ENCODE assay signal across 16 cellular contexts in genomic region chr10:114940735-114941134, GRCh38. TPM values are rescaled to one million over a fixed set of nuclear protein-coding genes. Genes with fewer than 3 reads are reported as not detected.
A peak's percentile ranks its signal among the peaks of the same experiment; 100 is the strongest.
DNase-seq lines count a peak whose midpoint lies in the region; ATAC-seq and TF ChIP-seq lines count a peak whose summit lies in the region.
"Had no signal": no experiment of that assay in that cellular context is flagged by ENCODE, and none has a peak within 500 bp of the region (broad histone marks: within the 10 kb centered on the region; RNA-seq: fewer than 3 reads in every experiment).

No MANE protein-coding gene starts in this region.

- H3K27ac Mint-ChIP-seq in natural killer cell = no peak overlapping the region
- peak overlapping the region in 1 of 2 donors; percentile 97 for H3K27ac Mint-ChIP-seq in natural killer cell treated with Interleukin-12 subunit alpha and Interleukin-12 subunit beta and Interleukin-15 and Interleukin-18, amount 100 ng/mL, for 72 hours
- peak overlapping the region; percentile 24 for H3K27ac Mint-ChIP-seq in activated T-helper 17 cell treated with anti-CD3 and anti-CD28 coated beads, Interleukin-2, amount 50 U/mL, for 72 hours
- H3K27ac Mint-ChIP-seq: dendritic cell treated with granulocyte-macrophage colony-stimulating factor and Interleukin-4, amounts not matched to agents 40 ng/mL and 50 ng/mL, for 4 days had no signal

- peaks cover 31 to 35% of the 10 kb centered on the region in 2 donors for H3K4me1 Mint-ChIP-seq in natural killer cell
- peaks cover 21 to 25% of the 10 kb centered on the region in 2 donors for H3K4me1 Mint-ChIP-seq in natural killer cell treated with Interleukin-12 subunit alpha and Interleukin-12 subunit beta and Interleukin-15 and Interleukin-18, amount 100 ng/mL, for 72 hours (ENCODE audit: low read depth in 2 of 2)
- peaks cover 11% of the 10 kb centered on the region for H3K4me1 Mint-ChIP-seq in activated T-helper 17 cell treated with anti-CD3 and anti-CD28 coated beads, Interleukin-2, amount 50 U/mL, for 72 hours

- no peaks in the 10 kb centered on the region for H3K9me3 Mint-ChIP-seq in natural killer cell
- H3K9me3 Mint-ChIP-seq in natural killer cell treated with Interleukin-12 subunit alpha and Interleukin-12 subunit beta and Interleukin-15 and Interleukin-18, amount 100 ng/mL, for 72 hours = no peaks in the 10 kb centered on the region
- H3K9me3 Mint-ChIP-seq in activated T-helper 17 cell treated with anti-CD3 and anti-CD28 coated beads, Interleukin-2, amount 50 U/mL, for 72 hours = no peaks in the 10 kb centered on the region
- H3K9me3 Mint-ChIP-seq: dendritic cell treated with granulocyte-macrophage colony-stimulating factor and Interleukin-4, amounts not matched to agents 40 ng/mL and 50 ng/mL, for 4 days had no signal

- DNase-seq in natural killer cell (no peak), glomerular visceral epithelial cell (ENCODE audit: extremely low spot score) (peak; percentile 23), smooth muscle cell (lab: John Stamatoyannopoulos, UW; ENCODE audit: unreplicated experiment) (no peak), SIG-M5 (lab: John Stamatoyannopoulos, UW) (no peak)
- DNase-seq in natural killer cell treated with Interleukin-12 subunit alpha and Interleukin-12 subunit beta and Interleukin-15 and Interleukin-18, amount 100 ng/mL, for 72 hours (ENCODE audit: low spot score) = no peak
- DNase-seq: adrenal gland; esophagus squamous epithelium; NCI-H1048; NCI-H2171 treated with DMSO at 0.1 percent for 48 hours; stimulated activated CD4-positive, alpha-beta T cell treated with anti-CD3 and anti-CD28 coated beads, Interleukin-4, amount 100 ng/mL, for 1 hour; WERI-Rb-1 had no signal

- WGBS in smooth muscle cell (ENCODE audit: low lambda C conversion rate) = 35% methylated on average over 4 of the region's 4 CpGs

- H3K27me3 Mint-ChIP-seq in natural killer cell (ENCODE audit: low read depth in 2 of 2) = no peaks in the 10 kb centered on the region
- H3K27me3 Mint-ChIP-seq in natural killer cell treated with Interleukin-12 subunit alpha and Interleukin-12 subunit beta and Interleukin-15 and Interleukin-18, amount 100 ng/mL, for 72 hours = no peaks in the 10 kb centered on the region
- no peaks in the 10 kb centered on the region for H3K27me3 Mint-ChIP-seq in activated T-helper 17 cell treated with anti-CD3 and anti-CD28 coated beads, Interleukin-2, amount 50 U/mL, for 72 hours
- H3K27me3 Mint-ChIP-seq: dendritic cell treated with granulocyte-macrophage colony-stimulating factor and Interleukin-4, amounts not matched to agents 40 ng/mL and 50 ng/mL, for 4 days had no signal

- H3F3A ChIP-seq in smooth muscle cell (ENCODE audit: low read depth) = no peaks in the 10 kb centered on the region

- H4K20me1 ChIP-seq in smooth muscle cell (ENCODE audit: low read depth) = no peaks in the 10 kb centered on the region

- H3K27ac ChIP-seq in smooth muscle cell (ENCODE audit: low read depth) = no peak overlapping the region
- H3K27ac ChIP-seq: esophagus squamous epithelium, right atrium auricular region, WERI-Rb-1 had no signal

- intact Hi-C loops in natural killer cell (cut with micrococcal nuclease) = no loop called here

- no peak overlapping the region for H3K4me3 ChIP-seq in smooth muscle cell
- H3K4me3 ChIP-seq: esophagus squamous epithelium, right atrium auricular region had no signal

- ATAC-seq in natural killer cell (no peak), HG03095 (IDR thresholded peaks at IDR 0.05; ENCODE audit: unreplicated experiment) (no peak), HG02852 (IDR thresholded peaks at IDR 0.05; ENCODE audit: unreplicated experiment) (no peak)
- no peak for ATAC-seq in natural killer cell treated with Interleukin-12 subunit alpha and Interleukin-12 subunit beta and Interleukin-15 and Interleukin-18, amount 100 ng/mL, for 72 hours
- ATAC-seq in activated T-helper 17 cell treated with anti-CD3 and anti-CD28 coated beads, Interleukin-2, amount 50 U/mL, for 72 hours (replicated peaks) = no peak

- no peaks in the 10 kb centered on the region for H3K36me3 ChIP-seq in smooth muscle cell (ENCODE audit: low read depth)

- no peak overlapping the region for H3K9ac ChIP-seq in smooth muscle cell (ENCODE audit: low read depth)

- H3K4me1 ChIP-seq in smooth muscle cell (ENCODE audit: low read depth) = peaks cover 12% of the 10 kb centered on the region

- no peak overlapping the region for H2AFZ ChIP-seq in smooth muscle cell (ENCODE audit: low read depth)

- H3K27me3 ChIP-seq in smooth muscle cell (ENCODE audit: low read depth) = no peaks in the 10 kb centered on the region
- H3K27me3 ChIP-seq: adrenal gland, esophagus squamous epithelium, right atrium auricular region had no signal

- H3K36me3 Mint-ChIP-seq in natural killer cell = peaks cover 9% of the 10 kb centered on the region
- H3K36me3 Mint-ChIP-seq in natural killer cell treated with Interleukin-12 subunit alpha and Interleukin-12 subunit beta and Interleukin-15 and Interleukin-18, amount 100 ng/mL, for 72 hours = peaks cover 12% of the 10 kb centered on the region
- peaks cover 42% of the 10 kb centered on the region for H3K36me3 Mint-ChIP-seq in activated T-helper 17 cell treated with anti-CD3 and anti-CD28 coated beads, Interleukin-2, amount 50 U/mL, for 72 hours (ENCODE audit: low read depth)

- peak overlapping the region; percentile 5 for H3K4me3 Mint-ChIP-seq in natural killer cell
- no peak overlapping the region for H3K4me3 Mint-ChIP-seq in natural killer cell treated with Interleukin-12 subunit alpha and Interleukin-12 subunit beta and Interleukin-15 and Interleukin-18, amount 100 ng/mL, for 72 hours
- H3K4me3 Mint-ChIP-seq in activated T-helper 17 cell treated with anti-CD3 and anti-CD28 coated beads, Interleukin-2, amount 50 U/mL, for 72 hours = no peak overlapping the region
- H3K4me3 Mint-ChIP-seq: dendritic cell treated with granulocyte-macrophage colony-stimulating factor and Interleukin-4, amounts not matched to agents 40 ng/mL and 50 ng/mL, for 4 days had no signal

- H3K9me3 ChIP-seq in smooth muscle cell (replicated peaks; ENCODE audit: low read depth) = no peaks in the 10 kb centered on the region
- H3K9me3 ChIP-seq: adrenal gland, esophagus squamous epithelium, right atrium auricular region had no signal

- H3K4me2 ChIP-seq in smooth muscle cell = peak overlapping the region; percentile 7

- TF ChIP-seq CTCF in natural killer cell (IDR thresholded peaks at IDR 0.05) (no peak), smooth muscle cell (IDR thresholded peaks at IDR 0.05; ENCODE audit: borderline replicate concordance, insufficient read depth, poor library complexity, severe bottlenecking) (no peak)

- H3K79me2 ChIP-seq in smooth muscle cell (ENCODE audit: low read depth) = peaks cover 50% of the 10 kb centered on the region

RNA-seq across cellular contexts. Expression of gene TRUB1, which starts 2.7 kb away (rescaled TPM):
- total RNA-seq in natural killer cell = 10 to 100 TPM in 2 of 3 donors, 1 to 10 TPM in 1; 7.3 to 10.3 (median 10.1) TPM
- total RNA-seq in natural killer cell treated with Interleukin-12 subunit alpha and Interleukin-12 subunit beta and Interleukin-15 and Interleukin-18, amount 100 ng/mL, for 72 hours = 10 to 100 TPM; 10.4 to 19.4 TPM
- total RNA-seq in activated T-helper 17 cell treated with anti-CD3 and anti-CD28 coated beads, Interleukin-2, amount 50 U/mL, for 72 hours = 10 to 100 TPM; 13.4 to 19.8 TPM
- total RNA-seq in smooth muscle cell = 25.4 and 33.1 TPM in 2 replicates
- polyA plus RNA-seq in smooth muscle cell = 9.0 and 10.8 TPM in 2 replicates
